ENCODE assay signal across 8 cellular contexts in genomic region chr6:158703840-158704822, GRCh38. TPM values are rescaled to one million over a fixed set of nuclear protein-coding genes. Genes with fewer than 3 reads are reported as not detected.
DNase-seq lines count a peak whose midpoint lies in the region; ATAC-seq and TF ChIP-seq lines count a peak whose summit lies in the region.

No MANE protein-coding gene starts in this region.

- no peak overlapping the region for H3T11ph ChIP-seq in H9 (ENCODE audit: low read length)

- no peaks in the 10 kb centered on the region; a peak in 1 of 7 replicates for H3K36me3 Mint-ChIP-seq in H9 (ENCODE audit: insufficient read depth in 1 of 3, low read depth in 3 of 3)
- peaks cover 13% of the 10 kb centered on the region for H3K36me3 Mint-ChIP-seq in T-cell

- H3K4ac ChIP-seq in H9 (ENCODE audit: low read depth, low read length): no peak overlapping the region

- no peak for TF ChIP-seq POLR2A in vagina (IDR thresholded peaks at IDR 0.05)

- no peaks in the 10 kb centered on the region for H3K79me2 ChIP-seq in H9 (ENCODE audit: insufficient read depth, low read length)

- no peaks in the 10 kb centered on the region for H3K79me1 ChIP-seq in H9 (ENCODE audit: insufficient read depth, low read depth, low read length, poor library complexity, severe bottlenecking)

- TF ChIP-seq CTCF in GM10266 (IDR thresholded peaks at IDR 0.05; ENCODE audit: control insufficient read depth, insufficient read depth, low read depth, missing control alignments) (peak; percentile 99), H9 (conservative IDR thresholded peaks at IDR 0.05) (peak; percentile 99), right atrium auricular region (IDR thresholded peaks at IDR 0.05) (peak; percentile 99 to 100), vagina (IDR thresholded peaks at IDR 0.05) (peak; percentile 89 to 99 (median 94))

- no peak overlapping the region for H4K8ac ChIP-seq in H9 (replicated peaks; ENCODE audit: insufficient read length, low read depth, low read length)

- no peak overlapping the region for H2BK12ac ChIP-seq in H9 (ENCODE audit: insufficient read length, low read depth, low read length)

- H2BK5ac ChIP-seq in H9 (ENCODE audit: insufficient read length, low read length): no peak overlapping the region

- H3K9me3 ChIP-seq in H9 (ENCODE audit: control insufficient read depth, low read depth, low read length) (no peaks in the 10 kb centered on the region), right atrium auricular region (no peaks in the 10 kb centered on the region), vagina (no peaks in the 10 kb centered on the region)

- no peak overlapping the region for H2BK20ac ChIP-seq in H9 (ENCODE audit: low read depth, low read length, poor library complexity, severe bottlenecking)

- H3K27ac ChIP-seq in H9 (ENCODE audit: insufficient read length, low read depth, low read length) (no peak overlapping the region), right atrium auricular region (peak overlapping the region; percentile 77 to 78), vagina (peak overlapping the region; percentile 18)

- H3K27me3 ChIP-seq in H9 (ENCODE audit: insufficient read depth, low read length) (no peaks in the 10 kb centered on the region), right atrium auricular region (no peaks in the 10 kb centered on the region), vagina (no peaks in the 10 kb centered on the region)

- H3K27me3 Mint-ChIP-seq in H9 (ENCODE audit: low read depth) (peaks cover 5% of the 10 kb centered on the region; the same call in 1 of the 2 replicates), T-cell (no peaks in the 10 kb centered on the region)

- intact Hi-C loops in vagina (cut with DNase I): loop anchor here (10.0 kb wide), 1 partner anchor 291 kb away; no protein-coding TSS in a partner anchor

- H2BK120ac ChIP-seq in H9 (ENCODE audit: low read depth, low read length, poor library complexity, severe bottlenecking): no peak overlapping the region

- no CpG with 5 or more reads among the region's 42 CpGs for WGBS in H9 (ENCODE audit: extremely low coverage, insufficient read length, low lambda C conversion rate)

- H3K4me3 Mint-ChIP-seq in H9: peak overlapping the region; percentile 52 to 64; a peak in 4 of 5 replicates
- peak overlapping the region; percentile 72 to 74 (median 73) for H3K4me3 Mint-ChIP-seq in T-cell

- H3K27ac Mint-ChIP-seq in H9: no peak overlapping the region
- peak overlapping the region; percentile 52 to 72 for H3K27ac Mint-ChIP-seq in T-cell

- peaks cover 5 to 12% of the 10 kb centered on the region in 2 experiments; a peak in 3 of 4 replicates for H3K4me1 Mint-ChIP-seq in H9
- peaks cover 9 to 17% (median 15%) of the 10 kb centered on the region in 3 donors for H3K4me1 Mint-ChIP-seq in T-cell

- no peaks in the 10 kb centered on the region for H3K36me3 ChIP-seq in right atrium auricular region
- H3K36me3 ChIP-seq in vagina: no peaks in the 10 kb centered on the region

- ATAC-seq in T-cell (replicated peaks in 1 of 4): peak; percentile 93 to 98 (median 97)

- DNase-seq in GM10266 (ENCODE audit: extremely low spot score) (peak; percentile 83), H9 (peak; percentile 86), LoVo (ENCODE audit: low spot score) (peak; percentile 84), T-cell (peak in 33 of 34 experiments; percentile 33 to 79 (median 69)), amniotic epithelial cell (ENCODE audit: low read depth) (peak; percentile 28), right atrium auricular region (ENCODE audit: low spot score) (peak; percentile 84), putamen (ENCODE audit: low spot score) (peak; percentile 39), vagina (ENCODE audit: extremely low spot score in 2 of 2) (no peak)

- peak overlapping the region; percentile 32 for H3K4me2 ChIP-seq in H9 (ENCODE audit: insufficient read depth, insufficient read length, low read length)

- H4K5ac ChIP-seq in H9 (ENCODE audit: insufficient read length, low read depth, low read length): no peak overlapping the region

- no peak overlapping the region for H2AK5ac ChIP-seq in H9 (ENCODE audit: insufficient read length, low read length)

- no peak overlapping the region for H2BK15ac ChIP-seq in H9 (ENCODE audit: low read depth, low read length)

- H3K23me2 ChIP-seq in H9 (ENCODE audit: insufficient read length, low read depth, low read length, poor library complexity, severe bottlenecking): peaks cover 2% of the 10 kb centered on the region

- no peak overlapping the region for H4K91ac ChIP-seq in H9 (ENCODE audit: insufficient read length, low read depth, low read length)

- H4K20me1 ChIP-seq in H9 (ENCODE audit: control insufficient read depth, insufficient read depth, insufficient read length): peaks cover 5% of the 10 kb centered on the region

- CTCF ChIA-PET in T-cell (lab: Charles Lee): interaction anchor here (0.5 to 2.7 kb wide), 9 partner anchors 85 to 831 kb away, joined by 3 to 24 read pairs (median 3); no protein-coding TSS in a partner anchor

- H3K9ac ChIP-seq in H9 (ENCODE audit: extremely low read depth, insufficient read length, low read length): no peak overlapping the region

- H3K9me3 Mint-ChIP-seq in H9 (no peaks in the 10 kb centered on the region; a peak in 1 of 5 replicates), T-cell (no peaks in the 10 kb centered on the region)

- POLR2A ChIA-PET in T-cell (lab: Charles Lee): no interaction called here

- peak overlapping the region; percentile 85; the same call in 1 of the 2 replicates for H3K14ac ChIP-seq in H9 (ENCODE audit: insufficient read depth, low read length)

- no peak overlapping the region for H3K56ac ChIP-seq in H9 (ENCODE audit: insufficient read length, low read depth, low read length)

- H3K4me1 ChIP-seq in H9 (ENCODE audit: insufficient read depth, low read length) (no peaks in the 10 kb centered on the region), right atrium auricular region (peaks cover 0 to 50% of the 10 kb centered on the region in 2 donors), vagina (peaks cover 47% of the 10 kb centered on the region)

- peak overlapping the region; percentile 58 for H2AFZ ChIP-seq in H9 (ENCODE audit: low read length)

- no peak overlapping the region for H3K23ac ChIP-seq in H9 (ENCODE audit: insufficient read length, low read depth, low read length)

- peak overlapping the region in 1 of 2 donors; percentile 41 for H3K4me3 ChIP-seq in right atrium auricular region
- peak overlapping the region; percentile 28 to 37 for H3K4me3 ChIP-seq in vagina

- no peak overlapping the region for H3K18ac ChIP-seq in H9 (ENCODE audit: insufficient read length, low read depth, low read length)

RNA-seq across cellular contexts. Expression of gene SYTL3, which starts 54.3 kb away (rescaled TPM):
- 0.09 and 0.20 TPM in 2 replicates for total RNA-seq in H9 (2021)
- total RNA-seq in T-cell: 10 to 100 TPM; 14.4 to 45.6 (median 22.9) TPM
- total RNA-seq in right atrium auricular region: 1 to 10 TPM; 4.2 to 5.6 TPM
- total RNA-seq in vagina: 10.8 TPM

RNA-seq across cellular contexts. Expression of gene DYNLT1, which starts 59.6 kb away (rescaled TPM):
- 105 and 117 TPM in 2 replicates for total RNA-seq in H9 (2021)
- 100 to 1,000 TPM in 1 of 5 donors, 10 to 100 TPM in 4; 50.8 to 128 (median 59.5) TPM for total RNA-seq in T-cell
- 10 to 100 TPM; 57.3 to 91.5 TPM for total RNA-seq in right atrium auricular region
- 65.8 TPM for total RNA-seq in vagina

Comparison
In these comparisons a context has a peak if more than half of its experiments do, and no peak if none do; other contexts are left out.
1. DNase-seq: peak in GM10266 (single experiment), H9 (single experiment), LoVo (single experiment), T-cell (33 of 34), amniotic epithelial cell (single experiment), right atrium auricular region (single experiment) and putamen (single experiment); none in vagina (0 of 2).
2. H3K27ac Mint-ChIP-seq: peak in T-cell (2 of 2); none in H9 (0 of 3).
3. Peak in every context shown above with its lines, with median percentiles within 50 percentile points of each other: CTCF ChIP-seq.